ENCODE assay signal across 23 cellular contexts in genomic region chr6:47581591-47581990, GRCh38.
DNase-seq lines count a peak whose midpoint lies in the region; ATAC-seq, FAIRE-seq and TF ChIP-seq lines count a peak whose summit lies in the region.
"Had no signal": no experiment of that assay in that cellular context is flagged by ENCODE, and none has a peak within 500 bp of the region (broad histone marks: within the 10 kb centered on the region; RNA-seq: fewer than 3 reads in every experiment).

No MANE protein-coding gene starts in this region.

- in situ Hi-C loops in GM13976 (cut with MboI; ENCODE audit: low sequenced_read_pairs, unreplicated experiment) = no loop called here

- ATAC-seq in GM19463 (IDR thresholded peaks at IDR 0.05; ENCODE audit: unreplicated experiment) = peak; percentile 95
- ATAC-seq in HG02642 (IDR thresholded peaks at IDR 0.05; ENCODE audit: poor library complexity, unreplicated experiment) = peak; percentile 72
- peak; percentile 84 for ATAC-seq in HG03460 (IDR thresholded peaks at IDR 0.05; ENCODE audit: unreplicated experiment)
- ATAC-seq in stimulated activated naive CD8-positive, alpha-beta T cell treated with anti-CD3 and anti-CD28 coated beads, Interleukin-15, Interleukin-2, amounts not matched to agents 100 U/mL and 50 U/mL, for 24 hours = no peak
- ATAC-seq: CD8-positive, alpha-beta T cell; K562; mucosa of descending colon; Panc1; stimulated activated naive CD8-positive, alpha-beta T cell treated with anti-CD3 and anti-CD28 coated beads, Interleukin-15, amount 100 ng/mL, for 72 hours had no signal

- DNase-seq in GM13976 (ENCODE audit: low spot score) (peak; percentile 17), T-helper 9 cell (no peak), GM12892 (ENCODE audit: insufficient read length) (no peak)
- DNase-seq in stimulated activated naive CD8-positive, alpha-beta T cell treated with anti-CD3 and anti-CD28 coated beads, Interleukin-15, Interleukin-2, amounts not matched to agents 100 U/mL and 50 U/mL, for 24 hours = no peak
- DNase-seq in stimulated activated naive CD4-positive, alpha-beta T cell treated with Interleukin-2 at 50 U/mL for 16 hours (lab: John Stamatoyannopoulos, UW) = no peak
- DNase-seq: activated gamma-delta T cell; aorta; CD8-positive, alpha-beta T cell; glutamatergic neuron; H9; mucosa of descending colon; NCI-H1105; NCI-H446 treated with DMSO at 0.1 percent for 48 hours; stimulated activated naive CD8-positive, alpha-beta T cell treated with anti-CD3 and anti-CD28 coated beads, Interleukin-15, amount 100 ng/mL, for 72 hours; SW 1271; WERI-Rb-1 had no signal

- FAIRE-seq in GM12892 (lab: Jason Lieb, UNC) = no peak
- FAIRE-seq: colon, K562, keratinocyte had no signal

- no peak for TF ChIP-seq POLR2A in GM12892 (IDR thresholded peaks at IDR 0.05; ENCODE audit: low read depth, low read length)

- TF ChIP-seq CTCF in GM13976 (IDR thresholded peaks at IDR 0.05; ENCODE audit: borderline replicate concordance, control extremely low read depth, extremely low read depth, insufficient read depth, missing control alignments) = no peak
